ENCODE assay signal across 8 cellular contexts in genomic region chr3:18740631-18741583, GRCh38.
DNase-seq lines count a peak whose midpoint lies in the region; ATAC-seq, FAIRE-seq and TF ChIP-seq lines count a peak whose summit lies in the region.

No MANE protein-coding gene starts in this region.

- H3K27me3 Mint-ChIP-seq in astrocyte (ENCODE audit: low read depth, unreplicated experiment) = no peaks in the 10 kb centered on the region

- no peak for FAIRE-seq in astrocyte (lab: Jason Lieb, UNC)
- no peak for FAIRE-seq in HTR-8/SVneo (lab: Jason Lieb, UNC)

- H3K4me1 ChIP-seq in astrocyte (ENCODE audit: insufficient read depth, low read length) = no peaks in the 10 kb centered on the region

- no peak overlapping the region for H3K4me3 ChIP-seq in astrocyte (ENCODE audit: insufficient read depth, low read depth, low read length)

- H3K4me1 Mint-ChIP-seq in astrocyte (ENCODE audit: low read depth, unreplicated experiment) = peaks cover 10% of the 10 kb centered on the region
- H3K4me1 Mint-ChIP-seq in stimulated activated effector memory CD8-positive, alpha-beta T cell treated with anti-CD3 and anti-CD28 coated beads, Interleukin-12 subunit alpha, Interleukin-12 subunit beta, amount 100 ng/mL, for 72 hours = peaks cover 90% of the 10 kb centered on the region

- no peak overlapping the region for H3K4me2 ChIP-seq in astrocyte (ENCODE audit: low read length)

- H3K9ac ChIP-seq in astrocyte (ENCODE audit: low read length) = no peak overlapping the region

- TF ChIP-seq CTCF in astrocyte (IDR thresholded peaks at IDR 0.05; ENCODE audit: insufficient read depth, low read depth, low read length) = no peak

- no peak overlapping the region for H3K4me3 Mint-ChIP-seq in astrocyte (ENCODE audit: unreplicated experiment)
- peak overlapping the region; percentile 51 for H3K4me3 Mint-ChIP-seq in stimulated activated effector memory CD8-positive, alpha-beta T cell treated with anti-CD3 and anti-CD28 coated beads, Interleukin-12 subunit alpha, Interleukin-12 subunit beta, amount 100 ng/mL, for 72 hours

- no peaks in the 10 kb centered on the region for H3K36me3 ChIP-seq in astrocyte (ENCODE audit: insufficient read depth, low read length)

- no peaks in the 10 kb centered on the region for H3K27me3 ChIP-seq in astrocyte (ENCODE audit: insufficient read depth, low read length)

- no peak overlapping the region for H3K27ac ChIP-seq in astrocyte (ENCODE audit: low read depth, low read length)

- no peaks in the 10 kb centered on the region for H3K36me3 Mint-ChIP-seq in astrocyte (ENCODE audit: low read depth, unreplicated experiment)
- peaks cover 45% of the 10 kb centered on the region for H3K36me3 Mint-ChIP-seq in stimulated activated effector memory CD8-positive, alpha-beta T cell treated with anti-CD3 and anti-CD28 coated beads, Interleukin-12 subunit alpha, Interleukin-12 subunit beta, amount 100 ng/mL, for 72 hours

- no peaks in the 10 kb centered on the region for H3K9me3 Mint-ChIP-seq in astrocyte (ENCODE audit: unreplicated experiment)
- no peaks in the 10 kb centered on the region for H3K9me3 Mint-ChIP-seq in stimulated activated effector memory CD8-positive, alpha-beta T cell treated with anti-CD3 and anti-CD28 coated beads, Interleukin-12 subunit alpha, Interleukin-12 subunit beta, amount 100 ng/mL, for 72 hours

- ATAC-seq in GM18505 (IDR thresholded peaks at IDR 0.05; ENCODE audit: unreplicated experiment) (peak; percentile 89), HG02678 (IDR thresholded peaks at IDR 0.05; ENCODE audit: unreplicated experiment) (peak; percentile 88)
- peak; percentile 74 for ATAC-seq in stimulated activated effector memory CD8-positive, alpha-beta T cell treated with anti-CD3 and anti-CD28 coated beads, Interleukin-12 subunit alpha, Interleukin-12 subunit beta, amount 100 ng/mL, for 72 hours

- no peaks in the 10 kb centered on the region for H3K9me3 ChIP-seq in astrocyte (ENCODE audit: insufficient read depth, low read depth, low read length)

- H4K20me1 ChIP-seq in astrocyte (ENCODE audit: insufficient read depth, low read length) = no peaks in the 10 kb centered on the region

- DNase-seq in RPMI8226 (peak; percentile 74), astrocyte (ENCODE audit: low read depth) (no peak), dedifferentiated amniotic fluid mesenchymal stem cell (ENCODE audit: extremely low spot score) (no peak), iPS-NIHi11 (ENCODE audit: low spot score) (no peak), HTR-8/SVneo (ENCODE audit: insufficient read length, low spot score) (no peak)
- peak; percentile 30 to 82 for DNase-seq in stimulated activated effector memory CD8-positive, alpha-beta T cell treated with anti-CD3 and anti-CD28 coated beads, Interleukin-12 subunit alpha, Interleukin-12 subunit beta, amount 100 ng/mL, for 72 hours (ENCODE audit: low spot score in 2 of 2)

- no peaks in the 10 kb centered on the region for H3K79me2 ChIP-seq in astrocyte (ENCODE audit: insufficient read depth, low read length)

- H2AFZ ChIP-seq in astrocyte (ENCODE audit: low read depth, low read length) = no peak overlapping the region

- H3K27ac Mint-ChIP-seq in astrocyte (ENCODE audit: unreplicated experiment) = peak overlapping the region; percentile 2
- H3K27ac Mint-ChIP-seq in stimulated activated effector memory CD8-positive, alpha-beta T cell treated with anti-CD3 and anti-CD28 coated beads, Interleukin-12 subunit alpha, Interleukin-12 subunit beta, amount 100 ng/mL, for 72 hours = peak overlapping the region; percentile 92

- no peak for TF ChIP-seq POLR2A in GM18505 (IDR thresholded peaks at IDR 0.05; ENCODE audit: borderline replicate concordance, extremely low read depth, insufficient read depth, insufficient read length)

Comparison
In these comparisons a context has a peak if more than half of its experiments do, and no peak if none do; other contexts are left out.
1. DNase-seq: peak in RPMI8226 (single experiment) and stimulated activated effector memory CD8-positive, alpha-beta T cell treated with anti-CD3 and anti-CD28 coated beads, Interleukin-12 subunit alpha, Interleukin-12 subunit beta, amount 100 ng/mL, for 72 hours (2 of 2); none in astrocyte (single experiment), dedifferentiated amniotic fluid mesenchymal stem cell (single experiment), iPS-NIHi11 (single experiment) and HTR-8/SVneo (single experiment).
2. Peak in every context shown above with its lines, with median percentiles within 50 percentile points of each other: ATAC-seq.